Comparison of ENCODE assay signal across 8 cellular contexts in the genomic region with DNA sequence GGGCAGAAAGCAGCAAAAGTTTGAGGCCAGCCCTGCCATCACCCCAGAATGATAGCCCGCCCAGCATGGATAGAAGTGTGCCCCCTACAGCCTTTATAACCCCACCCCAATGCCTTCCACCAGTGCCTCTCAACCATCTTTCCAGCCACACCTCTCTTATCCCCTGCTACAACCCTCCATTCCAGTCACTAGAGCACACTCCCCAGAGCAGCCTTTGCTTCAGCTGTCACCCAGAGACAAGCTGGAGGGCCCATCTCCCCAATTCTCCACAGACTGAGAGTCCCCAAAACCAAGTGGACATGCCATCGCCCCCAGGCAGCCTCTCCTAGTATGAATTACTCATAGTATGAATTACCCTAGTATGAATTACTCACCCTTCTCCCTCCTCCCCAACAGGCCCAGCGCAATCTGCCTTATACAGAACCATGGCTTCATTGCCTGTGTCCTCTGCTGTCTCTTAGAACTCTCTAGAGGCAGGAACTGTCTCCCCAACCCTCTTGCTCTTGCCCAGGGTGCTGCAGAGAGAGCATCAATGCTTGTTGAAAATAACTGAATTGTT. TPM values are rescaled to one million over a fixed set of nuclear protein-coding genes. Genes with fewer than 3 reads are reported as not detected.
A peak's percentile ranks its signal among the peaks of the same experiment; 100 is the strongest.
DNase-seq lines count a peak whose midpoint lies in the region; ATAC-seq and TF ChIP-seq lines count a peak whose summit lies in the region.

No MANE protein-coding gene starts in this region.

- H3K9me3 Mint-ChIP-seq in chondrocyte (ENCODE audit: low read depth) (no peaks in the 10 kb centered on the region), neural crest cell (no peaks in the 10 kb centered on the region)

- peaks cover 99% of the 10 kb centered on the region for H3K4me1 Mint-ChIP-seq in chondrocyte (ENCODE audit: low read depth)
- peaks cover 62% of the 10 kb centered on the region for H3K4me1 Mint-ChIP-seq in neural crest cell

- no peak for DNase-seq in AG04450 (ENCODE audit: low read depth, low spot score)
- DNase-seq in chondrocyte (ENCODE audit: low spot score) = no peak
- DNase-seq in neural crest cell (ENCODE audit: low read depth, low spot score) = no peak
- no peak for DNase-seq in GM10266 (ENCODE audit: extremely low spot score)
- no peak for DNase-seq in RKO (ENCODE audit: low spot score)

- H3K79me2 ChIP-seq in OCI-LY3 (ENCODE audit: low read length) = peaks cover 100% of the 10 kb centered on the region

- H3K27me3 Mint-ChIP-seq in chondrocyte (ENCODE audit: low read depth) (no peaks in the 10 kb centered on the region), neural crest cell (ENCODE audit: low read depth) (no peaks in the 10 kb centered on the region)

- H3K27ac ChIP-seq in AG04450 (ENCODE audit: low read depth, low read length) (peak overlapping the region; percentile 87), OCI-LY3 (ENCODE audit: low read length) (peak overlapping the region; percentile 71)

- TF ChIP-seq CTCF in AG04450 (IDR thresholded peaks at IDR 0.05; ENCODE audit: low read depth, low read length) (no peak), OCI-LY3 (IDR thresholded peaks at IDR 0.05; ENCODE audit: low read depth, low read length) (no peak), chondrocyte (IDR thresholded peaks at IDR 0.05) (no peak), neural crest cell (conservative IDR thresholded peaks at IDR 0.05) (no peak), GM10266 (IDR thresholded peaks at IDR 0.05; ENCODE audit: control insufficient read depth, insufficient read depth, low read depth, missing control alignments) (no peak)

- H3K36me3 Mint-ChIP-seq in chondrocyte (ENCODE audit: low read depth) = peaks cover 15% of the 10 kb centered on the region
- no peaks in the 10 kb centered on the region for H3K36me3 Mint-ChIP-seq in neural crest cell (ENCODE audit: low read depth)

- peak overlapping the region; percentile 88 for H3K4me2 ChIP-seq in OCI-LY3 (ENCODE audit: low read length)

- peak overlapping the region; percentile 46 for H3K9ac ChIP-seq in OCI-LY3 (ENCODE audit: low read length)

- H3K4me3 ChIP-seq in AG04450 (ENCODE audit: low read depth, low read length) = no peak overlapping the region
- peak overlapping the region; percentile 65 for H3K4me3 ChIP-seq in OCI-LY3 (ENCODE audit: low read length)

- H3K27ac Mint-ChIP-seq in chondrocyte (ENCODE audit: unreplicated experiment) (peak overlapping the region; percentile 96), neural crest cell (ENCODE audit: unreplicated experiment) (peak overlapping the region; percentile 14)

- H3K27me3 ChIP-seq in AG04450 (ENCODE audit: control insufficient read depth, insufficient read depth, low read length) (no peaks in the 10 kb centered on the region), OCI-LY3 (ENCODE audit: low read depth, low read length) (no peaks in the 10 kb centered on the region)

- no peak overlapping the region for H2AFZ ChIP-seq in OCI-LY3 (ENCODE audit: low read depth, low read length)

- peaks cover 70% of the 10 kb centered on the region for H4K20me1 ChIP-seq in OCI-LY3 (ENCODE audit: insufficient read depth, low read length)

- POLR2A ChIA-PET in AG04450 (lab: Yijun Ruan, JAX) = interaction anchor here (0.7 to 1.1 kb wide), 4 partner anchors 8 to 64 kb away, joined by 3 read pairs; no protein-coding TSS in a partner anchor

- CTCF ChIA-PET in AG04450 (lab: Charles Lee) = no interaction called here

- H3K4me3 Mint-ChIP-seq in chondrocyte (ENCODE audit: unreplicated experiment) (peak overlapping the region; percentile 48), neural crest cell (no peak overlapping the region)

- ATAC-seq in HG02981 (IDR thresholded peaks at IDR 0.05; ENCODE audit: unreplicated experiment) (no peak), GM19467 (IDR thresholded peaks at IDR 0.05; ENCODE audit: unreplicated experiment) (no peak)

- peaks cover 96% of the 10 kb centered on the region for H3K4me1 ChIP-seq in OCI-LY3 (ENCODE audit: low read length)

- H3K9me3 ChIP-seq in AG04450 (ENCODE audit: control insufficient read depth, insufficient read depth, low read length) (no peaks in the 10 kb centered on the region), OCI-LY3 (ENCODE audit: insufficient read depth, low read length) (no peaks in the 10 kb centered on the region)

- H3K36me3 ChIP-seq in OCI-LY3 (replicated peaks; ENCODE audit: low read depth, low read length) = peaks cover 12% of the 10 kb centered on the region

RNA-seq across cellular contexts. Expression of a gene that starts 24.9 kb away (rescaled TPM):
- 338 and 432 TPM in 2 replicates for polyA plus RNA-seq in AG04450 (2011; rRNA removed)
- 1,487 and 1,729 TPM in 2 replicates for polyA minus RNA-seq in AG04450 (2011; rRNA and poly(A)+ RNA removed)
- 1,046 to 1,908 TPM (median 1,853 TPM) in 3 replicates for total RNA-seq in chondrocyte
- 160 and 171 TPM in 2 replicates for total RNA-seq in neural crest cell
